Comparison of ENCODE assay signal across 27 cellular contexts in genomic region chr6:129675669-129676472, GRCh38.
"Had no signal": no experiment of that assay in that cellular context is flagged by ENCODE, and none has a peak within 500 bp of the region (broad histone marks: within the 10 kb centered on the region; RNA-seq: fewer than 3 reads in every experiment).

No MANE protein-coding gene starts in this region.

- H3K27me3 ChIP-seq: left lung, right lobe of liver, uterus had no signal

- H3K36me3 Mint-ChIP-seq: type B pancreatic cell had no signal

- H3K9me3 ChIP-seq: left lung, lower lobe of right lung, right lobe of liver, uterus had no signal

- H3K4me3 Mint-ChIP-seq: activated CD8-positive, alpha-beta T cell treated with anti-CD3 and anti-CD28 coated beads for 36 hours; activated T-cell treated with anti-CD3 and anti-CD28 coated beads, Interleukin-2, amount 50 U/mL, for 4 hours; activated T-helper 17 cell treated with anti-CD3 and anti-CD28 coated beads, Interleukin-2, amount 50 U/mL, for 72 hours; central memory CD8-positive, alpha-beta T cell; nephron; stimulated activated effector memory CD8-positive, alpha-beta T cell treated with anti-CD3 and anti-CD28 coated beads, Interleukin-12 subunit alpha, Interleukin-12 subunit beta, amount 100 ng/mL, for 72 hours; stimulated activated naive CD8-positive, alpha-beta T cell treated with anti-CD3 and anti-CD28 coated beads, Interleukin-15, amount 100 ng/mL, for 72 hours; type B pancreatic cell had no signal

- H3K9me3 Mint-ChIP-seq: activated CD8-positive, alpha-beta T cell treated with anti-CD3 and anti-CD28 coated beads for 36 hours; activated T-cell treated with anti-CD3 and anti-CD28 coated beads, Interleukin-2, amount 50 U/mL, for 4 hours; activated T-helper 17 cell treated with anti-CD3 and anti-CD28 coated beads, Interleukin-2, amount 50 U/mL, for 72 hours; central memory CD8-positive, alpha-beta T cell; nephron; stimulated activated effector memory CD8-positive, alpha-beta T cell treated with anti-CD3 and anti-CD28 coated beads, Interleukin-12 subunit alpha, Interleukin-12 subunit beta, amount 100 ng/mL, for 72 hours; stimulated activated naive CD8-positive, alpha-beta T cell treated with anti-CD3 and anti-CD28 coated beads, Interleukin-15, amount 100 ng/mL, for 72 hours had no signal

- H3K27ac Mint-ChIP-seq: activated CD8-positive, alpha-beta T cell treated with anti-CD3 and anti-CD28 coated beads for 36 hours; activated T-helper 17 cell treated with anti-CD3 and anti-CD28 coated beads, Interleukin-2, amount 50 U/mL, for 72 hours; nephron; stimulated activated effector memory CD8-positive, alpha-beta T cell treated with anti-CD3 and anti-CD28 coated beads, Interleukin-12 subunit alpha, Interleukin-12 subunit beta, amount 100 ng/mL, for 72 hours; stimulated activated naive CD8-positive, alpha-beta T cell treated with anti-CD3 and anti-CD28 coated beads, Interleukin-15, amount 100 ng/mL, for 72 hours; type B pancreatic cell had no signal

- H3K4me1 ChIP-seq: right lobe of liver, uterus had no signal

- H3K27ac ChIP-seq: epithelial cell of prostate, left lung, lower lobe of right lung, right lobe of liver, uterus had no signal

- H3K27me3 Mint-ChIP-seq: activated CD8-positive, alpha-beta T cell treated with anti-CD3 and anti-CD28 coated beads for 36 hours; activated T-helper 17 cell treated with anti-CD3 and anti-CD28 coated beads, Interleukin-2, amount 50 U/mL, for 72 hours; central memory CD8-positive, alpha-beta T cell; progenitor cell of endocrine pancreas; stimulated activated naive CD8-positive, alpha-beta T cell treated with anti-CD3 and anti-CD28 coated beads, Interleukin-15, amount 100 ng/mL, for 72 hours; type B pancreatic cell had no signal

- DNase-seq: activated CD4-positive, alpha-beta T cell treated with anti-CD3 and anti-CD28 coated beads, Interleukin-2, amount 50 U/mL, for 1 hour; activated CD4-positive, CD25-positive, alpha-beta regulatory T cell treated with anti-CD3 and anti-CD28 coated beads, Interleukin-2, amount 50 U/mL, for 72 hours; activated CD8-positive, alpha-beta T cell treated with anti-CD3 and anti-CD28 coated beads for 36 hours; activated gamma-delta T cell treated with Interleukin-2 at 50 U/mL for 16 hours; activated naive CD4-positive, alpha-beta T cell treated with anti-CD3 and anti-CD28 coated beads, Interleukin-2, amount 50 U/mL, for 16 hours; activated T-cell treated with anti-CD3 and anti-CD28 coated beads, Interleukin-2, amount 50 U/mL, for 4 hours; amygdala; dermis blood vessel endothelial cell; effector CD4-positive, alpha-beta T cell; left lung; lower lobe of right lung; mesendoderm; right lobe of liver; stimulated activated CD4-positive, alpha-beta T cell treated with anti-CD3 and anti-CD28 coated beads, Interleukin-12 subunit alpha, Interleukin-12 subunit beta, amount 100 ng/mL, for 4 hours; stimulated activated CD4-positive, alpha-beta T cell treated with anti-CD3 and anti-CD28 coated beads, Interleukin-4, amount 100 ng/mL, for 24 hours; stimulated activated naive CD8-positive, alpha-beta T cell treated with anti-CD3 and anti-CD28 coated beads, Interleukin-15, amount 100 ng/mL, for 72 hours; substantia nigra; T-helper 9 cell; uterus had no signal

- H3K4me3 ChIP-seq: left lung, lower lobe of right lung, right lobe of liver, skin epidermis, uterus had no signal

- H3K36me3 ChIP-seq: left lung, lower lobe of right lung, right lobe of liver, uterus had no signal
